In the genomic region with DNA sequence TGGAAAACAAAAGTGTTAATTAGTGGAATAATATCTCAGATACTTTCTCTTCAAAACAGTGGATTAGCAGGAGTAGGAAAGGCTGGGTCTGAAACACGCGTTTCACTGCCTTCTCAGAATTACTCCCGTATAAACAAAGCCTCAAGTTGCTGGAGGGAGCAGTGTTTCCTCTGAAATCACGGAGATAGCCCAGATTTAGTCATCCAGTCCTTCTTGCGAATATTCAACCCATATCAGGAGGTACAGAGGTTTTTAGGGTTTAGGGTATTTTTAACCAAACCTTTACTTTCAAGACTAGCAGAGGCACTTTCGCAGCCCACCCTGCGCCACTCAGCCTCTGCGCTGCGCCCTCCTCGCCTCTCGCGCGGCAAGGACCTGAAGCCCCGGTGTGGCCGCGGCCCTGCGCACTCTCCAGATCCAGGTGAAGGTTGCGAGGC, we compare ENCODE assay signal across 8 cellular contexts. TPM values are rescaled to one million over a fixed set of nuclear protein-coding genes. Genes with fewer than 3 reads are reported as not detected.
A peak's percentile ranks its signal among the peaks of the same experiment; 100 is the strongest.
DNase-seq lines count a peak whose midpoint lies in the region; ATAC-seq, FAIRE-seq and TF ChIP-seq lines count a peak whose summit lies in the region.

No MANE protein-coding gene starts in this region.

- ATAC-seq in CD4-positive, CD25-positive, alpha-beta regulatory T cell (ENCODE audit: low read depth in 2 of 2): no peak
- no peak for ATAC-seq in upper lobe of right lung
- no peak for ATAC-seq in GM21515 (IDR thresholded peaks at IDR 0.05; ENCODE audit: unreplicated experiment)

- H3K9ac ChIP-seq in H9 (ENCODE audit: extremely low read depth, insufficient read length, low read length) (peak overlapping the region; percentile 54), H1 (replicated peaks in 1 of 4; ENCODE audit: extremely low read depth in 1 of 4, low read depth in 3 of 4, low read length in 3 of 4) (peak overlapping the region in 1 of 4 experiments; percentile 2; a peak in 1 of 7 replicates)

- H4K91ac ChIP-seq in H9 (ENCODE audit: insufficient read length, low read depth, low read length) (no peak overlapping the region), H1 (replicated peaks; ENCODE audit: insufficient read length, low read length) (no peak overlapping the region)

- H3K4me1 Mint-ChIP-seq in CD4-positive, CD25-positive, alpha-beta regulatory T cell: peaks cover 6 to 16% (median 10%) of the 10 kb centered on the region in 4 donors
- H3K4me1 Mint-ChIP-seq in H9: peaks cover 17 to 19% of the 10 kb centered on the region in 2 experiments

- no peak for TF ChIP-seq POLR2A in H1 (IDR thresholded peaks at IDR 0.05; ENCODE audit: control extremely low read depth in 1 of 2, low read depth in 2 of 2, low read length in 2 of 2)

- H3T11ph ChIP-seq in H9 (ENCODE audit: low read length): no peak overlapping the region

- POLR2A ChIA-PET in RWPE1 (lab: Yijun Ruan, JAX; ENCODE audit: low non-redundant PET) (no interaction called here), H1 (lab: Charles Lee; ENCODE audit: partially characterized antibody) (interaction anchor here (0.9 to 2.0 kb wide), 12 partner anchors 11 to 209 kb away, joined by 3 to 8 read pairs (median 4); a partner anchor contains a TSS)

- H2AK5ac ChIP-seq in H9 (ENCODE audit: insufficient read length, low read length) (no peak overlapping the region), H1 (ENCODE audit: low read depth, low read length) (no peak overlapping the region)

- H3K27me3 Mint-ChIP-seq in CD4-positive, CD25-positive, alpha-beta regulatory T cell: peaks cover 50% of the 10 kb centered on the region
- peaks cover 37% of the 10 kb centered on the region for H3K27me3 Mint-ChIP-seq in H9 (ENCODE audit: low read depth)

- DNase-seq in CD4-positive, CD25-positive, alpha-beta regulatory T cell: no peak
- no peak for DNase-seq in H9
- DNase-seq in RWPE1 (ENCODE audit: low spot score): peak; percentile 37
- DNase-seq in H1 (ENCODE audit: low read depth in 1 of 2, low spot score in 2 of 2): no peak
- no peak for DNase-seq in upper lobe of right lung
- DNase-seq in iPS-NIHi11 (ENCODE audit: low spot score): no peak

- H4K5ac ChIP-seq in H9 (ENCODE audit: insufficient read length, low read depth, low read length) (no peak overlapping the region), H1 (ENCODE audit: insufficient read length, low read depth, low read length) (no peak overlapping the region)

- H2BK5ac ChIP-seq in H9 (ENCODE audit: insufficient read length, low read length) (no peak overlapping the region), H1 (ENCODE audit: low read depth, low read length) (no peak overlapping the region)

- H3K56ac ChIP-seq in H9 (ENCODE audit: insufficient read length, low read depth, low read length) (no peak overlapping the region), H1 (replicated peaks; ENCODE audit: insufficient read length, low read depth, low read length) (no peak overlapping the region)

- WGBS in H9 (ENCODE audit: extremely low coverage, insufficient read length, low lambda C conversion rate): no CpG with 5 or more reads among the region's 18 CpGs
- WGBS in H1 (ENCODE audit: extremely low coverage in 1 of 2, insufficient coverage in 1 of 2, insufficient read length in 1 of 2, insufficient replicate concordance in 2 of 2, low coverage in 1 of 2, low lambda C conversion rate in 2 of 2, missing lambda C conversion rate in 1 of 2), 2 experiments: 2% methylated on average over 18 of the region's 18 CpGs; no CpG with 5 or more reads in 1 of the 2 experiments

- peaks cover 0 to 3% (median 0%) of the 10 kb centered on the region in 7 donors for H3K9me3 Mint-ChIP-seq in CD4-positive, CD25-positive, alpha-beta regulatory T cell
- H3K9me3 Mint-ChIP-seq in H9: peaks cover 0 to 1% of the 10 kb centered on the region in 2 experiments; a peak in 1 of 5 replicates

- peak overlapping the region; percentile 48 to 93 (median 61) for H3K27ac Mint-ChIP-seq in CD4-positive, CD25-positive, alpha-beta regulatory T cell
- H3K27ac Mint-ChIP-seq in H9: no peak overlapping the region

- H3K79me2 ChIP-seq in H9 (ENCODE audit: insufficient read depth, low read length): no peaks in the 10 kb centered on the region
- peaks cover 0 to 3% of the 10 kb centered on the region in 2 experiments; a peak in 1 of 4 replicates for H3K79me2 ChIP-seq in H1 (ENCODE audit: control insufficient read depth in 1 of 2, insufficient read depth in 2 of 2, low read length in 2 of 2)

- H4K8ac ChIP-seq in H9 (replicated peaks; ENCODE audit: insufficient read length, low read depth, low read length) (no peak overlapping the region), H1 (ENCODE audit: extremely low read depth, insufficient read depth, low read length) (0 out of 2 replicates have a peak overlapping the region, but pooled peaks have one; percentile 9)

- H3K4me1 ChIP-seq in CD4-positive, CD25-positive, alpha-beta regulatory T cell (ENCODE audit: control insufficient read depth, insufficient read depth, low read length, poor library complexity, severe bottlenecking): peaks cover 33% of the 10 kb centered on the region
- H3K4me1 ChIP-seq in H9 (ENCODE audit: insufficient read depth, low read length) (no peaks in the 10 kb centered on the region; the same call in 1 of the 2 replicates), H1 (replicated peaks in 1 of 4; ENCODE audit: control insufficient read depth in 3 of 4, insufficient read depth in 4 of 4, low read length in 3 of 4) (peaks cover 2 to 9% (median 6%) of the 10 kb centered on the region in 4 experiments; a peak in 6 of 7 replicates), mononuclear cell (ENCODE audit: insufficient read depth, low read length) (peaks cover 35% of the 10 kb centered on the region), upper lobe of right lung (peaks cover 22% of the 10 kb centered on the region)

- H2BK120ac ChIP-seq in H9 (ENCODE audit: low read depth, low read length, poor library complexity, severe bottlenecking): no peak overlapping the region
- no peak overlapping the region for H2BK120ac ChIP-seq in H1 (replicated peaks; ENCODE audit: low read depth, low read length)

- CTCF ChIA-PET in RWPE1 (lab: Yijun Ruan, JAX) (interaction anchor here (0.7 to 1.7 kb wide), 12 partner anchors 108 to 403 kb away, joined by 3 to 17 read pairs (median 4); no protein-coding TSS in a partner anchor), H1 (lab: Charles Lee; ENCODE audit: partially characterized antibody) (interaction anchor here (0.7 to 8.8 kb wide), 34 partner anchors 10 to 329 kb away, joined by 3 to 98 read pairs (median 4); no protein-coding TSS in a partner anchor)

- H3K4ac ChIP-seq in H9 (ENCODE audit: low read depth, low read length) (no peak overlapping the region), H1 (replicated peaks; ENCODE audit: insufficient read length, low read depth, low read length) (no peak overlapping the region)

- no peak for TF ChIP-seq RAD21 in H1 (IDR thresholded peaks at IDR 0.05 in 1 of 2, conservative IDR thresholded peaks at IDR 0.05 in 1 of 2; ENCODE audit: low read depth in 2 of 2, low read length in 2 of 2)

- no peak overlapping the region for H2BK12ac ChIP-seq in H9 (ENCODE audit: insufficient read length, low read depth, low read length)
- no peak overlapping the region for H2BK12ac ChIP-seq in H1 (ENCODE audit: low read depth, low read length)

- H3K23ac ChIP-seq in H9 (ENCODE audit: insufficient read length, low read depth, low read length) (no peak overlapping the region), H1 (ENCODE audit: insufficient read length) (no peak overlapping the region)

- no peaks in the 10 kb centered on the region for H3K36me3 ChIP-seq in CD4-positive, CD25-positive, alpha-beta regulatory T cell (ENCODE audit: control insufficient read depth, insufficient read depth, low read length)
- H3K36me3 ChIP-seq in H1 (ENCODE audit: control insufficient read depth in 2 of 4, insufficient read depth in 4 of 4, low read length in 3 of 4) (no peaks in the 10 kb centered on the region), upper lobe of right lung (no peaks in the 10 kb centered on the region)

- H4K20me1 ChIP-seq in H9 (ENCODE audit: control insufficient read depth, insufficient read depth, insufficient read length) (no peaks in the 10 kb centered on the region), H1 (replicated peaks in 1 of 2; ENCODE audit: control insufficient read depth in 1 of 2, insufficient read depth in 2 of 2, low read length in 2 of 2) (no peaks in the 10 kb centered on the region)

- H3K18ac ChIP-seq in H9 (ENCODE audit: insufficient read length, low read depth, low read length): no peak overlapping the region
- H3K18ac ChIP-seq in H1 (ENCODE audit: extremely low read depth, low read length): no peak overlapping the region

- intact Hi-C loops in upper lobe of right lung (cut with DNase I): loop anchor here (5.0 kb wide), 1 partner anchor 207 kb away; no protein-coding TSS in a partner anchor

- H2BK20ac ChIP-seq in H9 (ENCODE audit: low read depth, low read length, poor library complexity, severe bottlenecking): no peak overlapping the region
- no peak overlapping the region for H2BK20ac ChIP-seq in H1 (ENCODE audit: low read length)

- H3K4me3 ChIP-seq in CD4-positive, CD25-positive, alpha-beta regulatory T cell (ENCODE audit: low read depth, low read length): peak overlapping the region; percentile 70
- H3K4me3 ChIP-seq in H1 (ENCODE audit: extremely low read depth in 1 of 4, insufficient read depth in 2 of 4, low read depth in 3 of 4, low read length in 4 of 4): peak overlapping the region; percentile 62 to 84 (median 77)
- peak overlapping the region; percentile 49 for H3K4me3 ChIP-seq in mononuclear cell (ENCODE audit: low read length)
- H3K4me3 ChIP-seq in upper lobe of right lung: peak overlapping the region; percentile 72

- no peak overlapping the region for H3K14ac ChIP-seq in H9 (ENCODE audit: insufficient read depth, low read length)
- no peak overlapping the region for H3K14ac ChIP-seq in H1 (ENCODE audit: insufficient read length)

- H3K27me3 ChIP-seq in CD4-positive, CD25-positive, alpha-beta regulatory T cell (ENCODE audit: control insufficient read depth, insufficient read depth, low read length): peaks cover 13% of the 10 kb centered on the region
- H3K27me3 ChIP-seq in H9 (ENCODE audit: insufficient read depth, low read length) (no peaks in the 10 kb centered on the region; the same call in 1 of the 2 replicates), H1 (replicated peaks in 1 of 4; ENCODE audit: control insufficient read depth in 3 of 4, extremely low read depth in 1 of 4, insufficient read depth in 3 of 4, low read length in 3 of 4) (peaks cover 0 to 30% (median 11%) of the 10 kb centered on the region in 4 experiments; a peak in 4 of 7 replicates), mononuclear cell (ENCODE audit: insufficient read depth, low read length) (peaks cover 51% of the 10 kb centered on the region), upper lobe of right lung (no peaks in the 10 kb centered on the region)

- H3K23me2 ChIP-seq in H9 (ENCODE audit: insufficient read length, low read depth, low read length, poor library complexity, severe bottlenecking) (peaks cover 21% of the 10 kb centered on the region), H1 (ENCODE audit: low read depth, low read length) (peaks cover 20% of the 10 kb centered on the region)

- TF ChIP-seq EP300 in H1 (IDR thresholded peaks at IDR 0.05; ENCODE audit: borderline replicate concordance in 1 of 2, low read depth in 2 of 2, low read length in 2 of 2): no peak

- H3K36me3 Mint-ChIP-seq in CD4-positive, CD25-positive, alpha-beta regulatory T cell: no peaks in the 10 kb centered on the region
- H3K36me3 Mint-ChIP-seq in H9 (ENCODE audit: insufficient read depth in 1 of 3, low read depth in 3 of 3): no peaks in the 10 kb centered on the region; a peak in 1 of 7 replicates

- peak overlapping the region; percentile 82 to 91 (median 88) for H3K4me3 Mint-ChIP-seq in CD4-positive, CD25-positive, alpha-beta regulatory T cell
- H3K4me3 Mint-ChIP-seq in H9: peak overlapping the region; percentile 74 to 90

- peak overlapping the region; percentile 75 for H3K27ac ChIP-seq in CD4-positive, CD25-positive, alpha-beta regulatory T cell (ENCODE audit: insufficient read depth, low read length, poor library complexity, severe bottlenecking)
- H3K27ac ChIP-seq in H9 (ENCODE audit: insufficient read length, low read depth, low read length): no peak overlapping the region
- peak overlapping the region; percentile 94 for H3K27ac ChIP-seq in RWPE1
- H3K27ac ChIP-seq in H1 (ENCODE audit: low read depth, low read length): no peak overlapping the region
- H3K27ac ChIP-seq in upper lobe of right lung: peak overlapping the region; percentile 94

- H2AFZ ChIP-seq in H9 (ENCODE audit: low read length) (peak overlapping the region; percentile 24), H1 (ENCODE audit: low read length) (no peak overlapping the region)

- H3K4me2 ChIP-seq in H9 (ENCODE audit: insufficient read depth, insufficient read length, low read length) (peak overlapping the region; percentile 99), H1 (ENCODE audit: insufficient read depth in 1 of 2, low read depth in 2 of 2, low read length in 2 of 2) (peak overlapping the region; percentile 93 to 98)

- TF ChIP-seq CTCF in H9 (conservative IDR thresholded peaks at IDR 0.05) (no peak), RWPE1 (conservative IDR thresholded peaks at IDR 0.05; ENCODE audit: low read depth) (no peak), H1 (IDR thresholded peaks at IDR 0.05; ENCODE audit: control extremely low read depth in 1 of 3, insufficient read depth in 1 of 3, low read depth in 1 of 3, low read length in 3 of 3) (no peak), upper lobe of right lung (IDR thresholded peaks at IDR 0.05) (no peak)

- no peaks in the 10 kb centered on the region for H3K79me1 ChIP-seq in H9 (ENCODE audit: insufficient read depth, low read depth, low read length, poor library complexity, severe bottlenecking)
- H3K79me1 ChIP-seq in H1 (ENCODE audit: low read depth, low read length): no peaks in the 10 kb centered on the region; the same call in 1 of the 2 replicates

- no peak for FAIRE-seq in H1 (lab: Jason Lieb, UNC)

- H3K9me3 ChIP-seq in CD4-positive, CD25-positive, alpha-beta regulatory T cell (ENCODE audit: control insufficient read depth in 2 of 2, low read length in 2 of 2): no peaks in the 10 kb centered on the region
- H3K9me3 ChIP-seq in H9 (ENCODE audit: control insufficient read depth, low read depth, low read length) (no peaks in the 10 kb centered on the region), H1 (ENCODE audit: insufficient read depth in 2 of 2, low read depth in 1 of 2, low read length in 1 of 2) (no peaks in the 10 kb centered on the region), mononuclear cell (ENCODE audit: low read depth, low read length) (no peaks in the 10 kb centered on the region), upper lobe of right lung (no peaks in the 10 kb centered on the region)

- H2BK15ac ChIP-seq in H9 (ENCODE audit: low read depth, low read length) (no peak overlapping the region), H1 (ENCODE audit: low read length) (0 out of 2 replicates have a peak overlapping the region, but pooled peaks have one; percentile 31)

RNA-seq across cellular contexts. Expression of a gene that starts 2.1 kb away (rescaled TPM):
- total RNA-seq in CD4-positive, CD25-positive, alpha-beta regulatory T cell: 7.9 TPM
- polyA plus RNA-seq in CD4-positive, CD25-positive, alpha-beta regulatory T cell: under 1 TPM in 3 of 4 donors, not detected in 1; 0.05 to 0.16 (median 0.10) TPM
- total RNA-seq in H9 (2021) (9.6 and 9.9 TPM in 2 replicates), mononuclear cell (2.0 TPM), upper lobe of right lung (39.1 TPM)
- 11.5 and 12.3 TPM in 2 replicates for total RNA-seq in H1 (2021; fragmentation: NEBNext Ultra II Directional; extraction: Animal tissue kit (Norgen Biotek cat#: 25700))
- polyA plus RNA-seq in H1 (2011; rRNA removed): 2.4 and 3.8 TPM in 2 replicates
- 2.7 TPM for polyA plus RNA-seq in H1 (2011; cell fraction: cytosol; rRNA removed)
- 12.7 TPM for polyA plus RNA-seq in H1 (2011; cell fraction: nucleus; rRNA removed)
- polyA plus RNA-seq in H1 (2012, experiment 1 of 2): 4.4 to 6.2 TPM (median 5.8 TPM) in 4 replicates
- polyA plus RNA-seq in H1 (2012, experiment 2 of 2): 1.9 TPM
- 5.1 TPM for polyA plus RNA-seq in H1 (2013, experiment 1 of 2)
- 4.4 TPM for polyA plus RNA-seq in H1 (2013, experiment 2 of 2)
- polyA minus RNA-seq in H1 (2011; rRNA and poly(A)+ RNA removed): 12.6 and 21.3 TPM in 2 replicates
- polyA minus RNA-seq in H1 (2011; cell fraction: cytosol; rRNA and poly(A)+ RNA removed): 10.9 TPM
- 24.2 TPM for polyA minus RNA-seq in H1 (2011; cell fraction: nucleus; rRNA and poly(A)+ RNA removed)

RNA-seq across cellular contexts. Expression of a gene that starts 55.1 kb away (rescaled TPM):
- total RNA-seq in CD4-positive, CD25-positive, alpha-beta regulatory T cell: 27.7 TPM
- 10 to 100 TPM; 31.1 to 45.6 (median 33.4) TPM for polyA plus RNA-seq in CD4-positive, CD25-positive, alpha-beta regulatory T cell
- total RNA-seq in H9 (2021) (19.1 and 23.5 TPM in 2 replicates), mononuclear cell (36.4 TPM), upper lobe of right lung (22.5 TPM)
- 17.8 and 20.2 TPM in 2 replicates for total RNA-seq in H1 (2021; fragmentation: NEBNext Ultra II Directional; extraction: Animal tissue kit (Norgen Biotek cat#: 25700))
- polyA plus RNA-seq in H1 (2011; rRNA removed): 3.9 and 7.4 TPM in 2 replicates
- 7.1 TPM for polyA plus RNA-seq in H1 (2011; cell fraction: cytosol; rRNA removed)
- 4.6 TPM for polyA plus RNA-seq in H1 (2011; cell fraction: nucleus; rRNA removed)
- polyA plus RNA-seq in H1 (2012, experiment 1 of 2): 13.4 to 21.5 TPM (median 14.0 TPM) in 4 replicates
- polyA plus RNA-seq in H1 (2012, experiment 2 of 2): 5.6 TPM
- polyA plus RNA-seq in H1 (2013, experiment 1 of 2): 15.3 TPM
- polyA plus RNA-seq in H1 (2013, experiment 2 of 2): 19.0 TPM
- polyA minus RNA-seq in H1 (2011; rRNA and poly(A)+ RNA removed): 6.2 and 7.4 TPM in 2 replicates
- 7.1 TPM for polyA minus RNA-seq in H1 (2011; cell fraction: cytosol; rRNA and poly(A)+ RNA removed)
- polyA minus RNA-seq in H1 (2011; cell fraction: nucleus; rRNA and poly(A)+ RNA removed): 11.6 TPM

Comparison
In these comparisons a context has a peak if more than half of its experiments do, and no peak if none do; other contexts are left out.
1. H3K27ac ChIP-seq: peak in CD4-positive, CD25-positive, alpha-beta regulatory T cell (single experiment), RWPE1 (single experiment) and upper lobe of right lung (single experiment); none in H9 (single experiment) and H1 (single experiment).
2. H3K27ac Mint-ChIP-seq: peak in CD4-positive, CD25-positive, alpha-beta regulatory T cell (3 of 3); none in H9 (0 of 3).
3. Peak in every context shown above with its lines, with median percentiles within 50 percentile points of each other: H3K4me3 ChIP-seq.